Comparison of ENCODE assay signal across 28 cellular contexts in genomic region chr7:111537134-111537533, GRCh38.
"Had no signal": no experiment of that assay in that cellular context is flagged by ENCODE, and none has a peak within 500 bp of the region (broad histone marks: within the 10 kb centered on the region; RNA-seq: fewer than 3 reads in every experiment).

No MANE protein-coding gene starts in this region.

- H3K4me1 ChIP-seq: colonic mucosa, foreskin keratinocyte had no signal

- FAIRE-seq: colon, endometrium, endothelial cell of umbilical vein, frontal cortex had no signal

- H3K27me3 Mint-ChIP-seq: dendritic cell treated with granulocyte-macrophage colony-stimulating factor and Interleukin-4, amounts not matched to agents 40 ng/mL and 50 ng/mL, for 4 days; effector memory CD8-positive, alpha-beta T cell had no signal

- H3K36me3 ChIP-seq: colonic mucosa, esophagus muscularis mucosa, esophagus squamous epithelium, gastrocnemius medialis, gastroesophageal sphincter, heart left ventricle had no signal

- H3K27ac Mint-ChIP-seq: dendritic cell treated with granulocyte-macrophage colony-stimulating factor and Interleukin-4, amounts not matched to agents 40 ng/mL and 50 ng/mL, for 4 days; effector memory CD8-positive, alpha-beta T cell; endodermal cell had no signal

- H3K9me3 ChIP-seq: colonic mucosa, esophagus muscularis mucosa, esophagus squamous epithelium, gastrocnemius medialis, gastroesophageal sphincter, heart left ventricle had no signal

- H3K4me3 ChIP-seq: colonic mucosa, coronary artery, dorsolateral prefrontal cortex, esophagus muscularis mucosa, esophagus squamous epithelium, gastrocnemius medialis, gastroesophageal sphincter, heart left ventricle had no signal

- H3K27me3 ChIP-seq: colonic mucosa, dorsolateral prefrontal cortex, esophagus muscularis mucosa, esophagus squamous epithelium, foreskin keratinocyte, gastrocnemius medialis, gastroesophageal sphincter, heart left ventricle had no signal

- H3K27ac ChIP-seq: colonic mucosa, coronary artery, dorsolateral prefrontal cortex, epithelial cell of prostate, esophagus muscularis mucosa, esophagus squamous epithelium, foreskin keratinocyte, gastrocnemius medialis, gastroesophageal sphincter, heart left ventricle had no signal

- H3K4me3 Mint-ChIP-seq: dendritic cell treated with granulocyte-macrophage colony-stimulating factor and Interleukin-4, amounts not matched to agents 40 ng/mL and 50 ng/mL, for 4 days; effector memory CD8-positive, alpha-beta T cell; endodermal cell had no signal

- H3K9me3 Mint-ChIP-seq: dendritic cell treated with granulocyte-macrophage colony-stimulating factor and Interleukin-4, amounts not matched to agents 40 ng/mL and 50 ng/mL, for 4 days; effector memory CD8-positive, alpha-beta T cell; endodermal cell had no signal

- DNase-seq: colonic mucosa; cortex of kidney; dermis blood vessel endothelial cell; dorsolateral prefrontal cortex; effector CD4-positive, alpha-beta T cell; effector CD8-positive, alpha-beta T cell; effector memory CD4-positive, alpha-beta T cell; effector memory CD8-positive, alpha-beta T cell; endodermal cell; erythroblast; esophagus squamous epithelium; foreskin fibroblast; foreskin keratinocyte; foreskin melanocyte; gastrocnemius medialis; glutamatergic neuron; head of caudate nucleus; heart left ventricle had no signal

- ATAC-seq: effector memory CD8-positive, alpha-beta T cell; esophagus mucosa; foreskin keratinocyte; gastrocnemius medialis; gastroesophageal sphincter; heart left ventricle had no signal
